9 cellular contexts compared by ENCODE assay signal in genomic region chr10:44978213-44978569, GRCh38. TPM values are rescaled to one million over a fixed set of nuclear protein-coding genes. Genes with fewer than 3 reads are reported as not detected.
A peak's percentile ranks its signal among the peaks of the same experiment; 100 is the strongest.
DNase-seq lines count a peak whose midpoint lies in the region; ATAC-seq and TF ChIP-seq lines count a peak whose summit lies in the region.
"Had no signal": no experiment of that assay in that cellular context is flagged by ENCODE, and none has a peak within 500 bp of the region (broad histone marks: within the 10 kb centered on the region; RNA-seq: fewer than 3 reads in every experiment).

No MANE protein-coding gene starts in this region.

- H3K4me3 ChIP-seq in BJ (ENCODE audit: low read depth, low read length) (peak overlapping the region; percentile 28), Peyer's patch (peak overlapping the region; percentile 24 to 62 (median 42)), esophagus squamous epithelium (peak overlapping the region; percentile 26 to 74 (median 51)), ovary (peak overlapping the region; percentile 69)

- 40 to 57% methylated on average over 3 to 4 of the region's 4 CpGs for WGBS in esophagus squamous epithelium, 2 donors
- WGBS in ovary, 3 donors, result 14 to 21% (median 15%) methylated on average over 4 of the region's 4 CpGs

- peak overlapping the region; percentile 52 to 84 (median 72) for H3K27ac ChIP-seq in Peyer's patch
- H3K27ac ChIP-seq in esophagus squamous epithelium, result peak overlapping the region; percentile 71 to 86 (median 82)
- peak overlapping the region; percentile 37 to 84 for H3K27ac ChIP-seq in ovary

- H3K9me3 ChIP-seq in Peyer's patch, result no peaks in the 10 kb centered on the region
- H3K9me3 ChIP-seq in esophagus squamous epithelium, result no peaks in the 10 kb centered on the region
- H3K9me3 ChIP-seq in ovary, result peaks cover 0 to 7% of the 10 kb centered on the region in 2 donors

- no peak for TF ChIP-seq EP300 in ovary (IDR thresholded peaks at IDR 0.05)

- no peaks in the 10 kb centered on the region for H3K36me3 ChIP-seq in BJ (ENCODE audit: control insufficient read depth, insufficient read depth, low read length)
- no peaks in the 10 kb centered on the region for H3K36me3 ChIP-seq in Peyer's patch
- H3K36me3 ChIP-seq in esophagus squamous epithelium, result peaks cover 0 to 8% (median 0%) of the 10 kb centered on the region in 3 donors
- no peaks in the 10 kb centered on the region for H3K36me3 ChIP-seq in ovary

- intact Hi-C loops in esophagus squamous epithelium (cut with DNase I), result no loop called here
- intact Hi-C loops in ovary (cut with DNase I), result no loop called here

- no peak for ATAC-seq in HG03439 (IDR thresholded peaks at IDR 0.05; ENCODE audit: unreplicated experiment)
- ATAC-seq: activated naive CD8-positive, alpha-beta T cell treated with anti-CD3 and anti-CD28 coated beads, Interleukin-2, amount 50 U/mL, for 24 hours had no signal

- CTCF ChIA-PET in BJ (lab: Yijun Ruan, JAX), result interaction anchor here (0.9 to 4.1 kb wide), 5 partner anchors 10 to 107 kb away, joined by 3 to 32 read pairs (median 3); partner anchors contain the start of gene ZNF22

- peaks cover 4 to 63% (median 12%) of the 10 kb centered on the region in 4 donors for H3K4me1 ChIP-seq in Peyer's patch
- peaks cover 58 to 100% (median 63%) of the 10 kb centered on the region in 3 donors for H3K4me1 ChIP-seq in esophagus squamous epithelium
- peaks cover 40% of the 10 kb centered on the region for H3K4me1 ChIP-seq in ovary (ENCODE audit: insufficient read depth)

- POLR2A ChIA-PET in BJ (lab: Charles Lee), result no interaction called here

- DNase-seq in BJ (ENCODE audit: low read depth) (no peak), Peyer's patch (no peak), esophagus squamous epithelium (lab: John Stamatoyannopoulos, UW) (no peak), ovary (peak in 2 of 5 donors; percentile 20 to 28), NCI-H2107 (lab: John Stamatoyannopoulos, UW) (no peak), NCI-H446 treated with DMSO at 0.1 percent for 48 hours (lab: John Stamatoyannopoulos, UW) (no peak), HK-2 (ENCODE audit: unreplicated experiment) (no peak)
- DNase-seq: activated naive CD8-positive, alpha-beta T cell treated with anti-CD3 and anti-CD28 coated beads, Interleukin-2, amount 50 U/mL, for 24 hours had no signal

- TF ChIP-seq CTCF in BJ (IDR thresholded peaks at IDR 0.05; ENCODE audit: insufficient read depth, low read depth, low read length) (no peak), Peyer's patch (IDR thresholded peaks at IDR 0.05) (no peak), esophagus squamous epithelium (IDR thresholded peaks at IDR 0.05) (no peak), ovary (IDR thresholded peaks at IDR 0.05) (no peak)

- no peak for TF ChIP-seq POLR2A in Peyer's patch (IDR thresholded peaks at IDR 0.05)
- no peak for TF ChIP-seq POLR2A in esophagus squamous epithelium (IDR thresholded peaks at IDR 0.05)
- TF ChIP-seq POLR2A in ovary (IDR thresholded peaks at IDR 0.05), result no peak

- no peaks in the 10 kb centered on the region for H3K27me3 ChIP-seq in BJ (ENCODE audit: control insufficient read depth, insufficient read depth, low read length)
- H3K27me3 ChIP-seq in Peyer's patch, result no peaks in the 10 kb centered on the region
- no peaks in the 10 kb centered on the region for H3K27me3 ChIP-seq in esophagus squamous epithelium
- H3K27me3 ChIP-seq in ovary, result no peaks in the 10 kb centered on the region

RNA-seq across cellular contexts. Expression of gene DEPP1, which starts 0.4 kb away (rescaled TPM):
- 7.0 and 11.9 TPM in 2 replicates for polyA plus RNA-seq in BJ (2011; rRNA removed)
- 12.0 and 17.5 TPM in 2 replicates for polyA minus RNA-seq in BJ (2011; rRNA and poly(A)+ RNA removed)
- total RNA-seq in Peyer's patch, result 10 to 100 TPM in 3 of 4 donors, 1 to 10 TPM in 1; 3.9 to 96.0 (median 49.8) TPM
- 100 to 1,000 TPM in 1 of 4 donors, 10 to 100 TPM in 1, 1 to 10 TPM in 2; 2.5 to 116 (median 27.5) TPM for total RNA-seq in esophagus squamous epithelium
- total RNA-seq in ovary, result 100 to 1,000 TPM in 5 of 7 donors, 10 to 100 TPM in 2; 35.6 to 511 (median 174) TPM
- polyA plus RNA-seq in ovary, result 100 to 1,000 TPM in 1 of 2 donors, 10 to 100 TPM in 1; 56.7 to 603 TPM

RNA-seq across cellular contexts. Expression of gene RASSF4, which starts 18.6 kb away (rescaled TPM):
- polyA plus RNA-seq in BJ (2011; rRNA removed) (2.5 and 3.9 TPM in 2 replicates), ovary (1 to 10 TPM; 8.1 to 9.7 TPM)
- polyA minus RNA-seq in BJ (2011; rRNA and poly(A)+ RNA removed), result 3.0 and 3.6 TPM in 2 replicates
- total RNA-seq in Peyer's patch (10 to 100 TPM; 62.7 to 99.6 (median 68.2) TPM), esophagus squamous epithelium (10 to 100 TPM in 1 of 4 donors, 1 to 10 TPM in 3; 1.7 to 22.5 (median 7.4) TPM), ovary (10 to 100 TPM in 3 of 7 donors, 1 to 10 TPM in 4; 4.8 to 21.9 (median 7.3) TPM)

RNA-seq across cellular contexts. Expression of gene ZNF22, which starts 22.5 kb away (rescaled TPM):
- polyA plus RNA-seq in BJ (2011; rRNA removed) (7.2 and 13.0 TPM in 2 replicates), ovary (10 to 100 TPM; 25.5 to 27.4 TPM)
- polyA minus RNA-seq in BJ (2011; rRNA and poly(A)+ RNA removed), result 2.2 and 2.5 TPM in 2 replicates
- total RNA-seq in Peyer's patch (10 to 100 TPM in 1 of 4 donors, 1 to 10 TPM in 3; 4.7 to 19.0 (median 8.0) TPM), esophagus squamous epithelium (10 to 100 TPM in 2 of 4 donors, 1 to 10 TPM in 2; 3.6 to 14.5 (median 8.0) TPM), ovary (10 to 100 TPM; 19.4 to 38.0 (median 28.6) TPM)
